24 cellular contexts compared by ENCODE assay signal in the genomic region with DNA sequence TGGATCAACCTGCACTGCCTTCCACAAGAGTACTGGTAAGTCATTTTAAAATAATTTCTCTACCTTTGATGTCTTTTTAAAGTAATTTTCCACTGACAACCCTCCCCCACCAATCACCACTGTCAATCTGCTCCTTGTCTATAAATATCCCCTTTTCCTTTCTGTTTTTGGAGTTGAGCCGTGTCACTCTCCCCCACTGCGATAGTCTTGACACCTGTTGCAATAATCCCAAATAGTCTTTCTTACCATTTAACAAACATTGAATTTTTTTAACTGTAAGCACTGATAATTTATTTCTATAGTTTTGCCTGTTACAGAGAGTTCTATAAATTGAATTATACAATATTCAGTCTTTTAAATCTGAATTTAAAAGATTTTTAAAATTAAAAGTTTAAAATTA.
"Had no signal": no experiment of that assay in that cellular context is flagged by ENCODE, and none has a peak within 500 bp of the region (broad histone marks: within the 10 kb centered on the region; RNA-seq: fewer than 3 reads in every experiment).

No MANE protein-coding gene starts in this region.

- H3K9me3 ChIP-seq: MG63, SK-N-SH had no signal

- ATAC-seq: HepG2 had no signal

- DNase-seq: IMR-90, Karpas-422, KG1, MG63, NCI-H1092, NCI-H1105 treated with DMSO at 0.1 percent for 48 hours, NCI-H1417 treated with DMSO at 0.1 percent for 48 hours, NCI-H146, NCI-H1694 treated with DMSO at 0.1 percent for 48 hours, NCI-H1930, NCI-H2081, NCI-H2171, NCI-H226, NCI-H446, NCI-H510A, NCI-H524 treated with DMSO at 0.1 percent for 48 hours, NCI-H69, NCI-H774, RPMI8226, SHP77, SK-N-SH, SW 1271 had no signal

- H3K4me3 ChIP-seq: MG63 had no signal

- H3K27me3 ChIP-seq: MG63 had no signal

- H3K36me3 ChIP-seq: MG63 had no signal

- H3K9ac ChIP-seq: SK-N-SH had no signal

- H3K4me2 ChIP-seq: SK-N-SH had no signal

- FAIRE-seq: HepG2, RCC 7860 had no signal
